In genomic region chr2:32965523-32966171, GRCh38 we compare ENCODE assay signal across 18 cellular contexts. TPM values are rescaled to one million over a fixed set of nuclear protein-coding genes. Genes with fewer than 3 reads are reported as not detected.
DNase-seq lines count a peak whose midpoint lies in the region; ATAC-seq and TF ChIP-seq lines count a peak whose summit lies in the region.
"Had no signal": no experiment of that assay in that cellular context is flagged by ENCODE, and none has a peak within 500 bp of the region (broad histone marks: within the 10 kb centered on the region; RNA-seq: fewer than 3 reads in every experiment).

No MANE protein-coding gene starts in this region.

- POLR2A ChIA-PET in RWPE1 (lab: Yijun Ruan, JAX; ENCODE audit: low non-redundant PET), result no interaction called here

- H4K20me1 ChIP-seq in SU-DHL-6 (ENCODE audit: low read depth, low read length), result peaks cover 15% of the 10 kb centered on the region

- ATAC-seq in Right ventricle myocardium superior (ENCODE audit: poor library complexity) (no peak), GM19035 (IDR thresholded peaks at IDR 0.05; ENCODE audit: unreplicated experiment) (no peak)

- H3K9me3 ChIP-seq in cardiac muscle cell (ENCODE audit: low read depth), result no peaks in the 10 kb centered on the region
- H3K9me3 ChIP-seq in SU-DHL-6 (ENCODE audit: insufficient read depth, low read length), result peaks cover 8% of the 10 kb centered on the region; the same call in 1 of the 2 replicates
- no peaks in the 10 kb centered on the region for H3K9me3 ChIP-seq in tibial nerve
- H3K9me3 ChIP-seq: BE2C had no signal

- H3K4me1 ChIP-seq in cardiac muscle cell (ENCODE audit: low read depth), result peaks cover 50% of the 10 kb centered on the region
- peaks cover 0 to 10% (median 0%) of the 10 kb centered on the region in 4 donors for H3K4me1 ChIP-seq in tibial nerve
- H3K4me1 ChIP-seq: BE2C had no signal

- H3K4me3 ChIP-seq in cardiac muscle cell (no peak overlapping the region), SU-DHL-6 (ENCODE audit: insufficient read depth, low read length, poor library complexity, severe bottlenecking) (no peak overlapping the region), tibial nerve (no peak overlapping the region)
- H3K4me3 ChIP-seq: PC-9, SK-N-MC had no signal

- 49 to 54% methylated on average over 2 of the region's 2 CpGs for WGBS in tibial nerve, 2 donors

- no peak overlapping the region for H2AFZ ChIP-seq in SU-DHL-6 (ENCODE audit: low read depth, low read length, severe bottlenecking)
- H2AFZ ChIP-seq: PC-9 had no signal

- H3F3A ChIP-seq in SU-DHL-6 (ENCODE audit: insufficient read depth), result peaks cover 36% of the 10 kb centered on the region; the same call in 1 of the 2 replicates

- intact Hi-C loops in Right ventricle myocardium superior (cut with DNase I), result no loop called here

- H3K4me2 ChIP-seq in SU-DHL-6 (ENCODE audit: low read depth, low read length, poor library complexity, severe bottlenecking), result peak overlapping the region; percentile 20
- H3K4me2 ChIP-seq: PC-9 had no signal

- H3K27ac ChIP-seq in cardiac muscle cell (peak overlapping the region; percentile 57), SU-DHL-6 (ENCODE audit: low read depth, low read length) (peak overlapping the region; percentile 23; the same call in 1 of the 2 replicates), RWPE1 (no peak overlapping the region), tibial nerve (no peak overlapping the region)
- H3K27ac ChIP-seq: PC-9, SK-N-MC had no signal

- no peak overlapping the region for H3K9ac ChIP-seq in SU-DHL-6 (ENCODE audit: low read length)

- TF ChIP-seq CTCF in cardiac muscle cell (IDR thresholded peaks at IDR 0.05; ENCODE audit: low read depth, low read length) (no peak), SU-DHL-6 (IDR thresholded peaks at IDR 0.05; ENCODE audit: insufficient read depth, low read length, poor library complexity, severe bottlenecking) (no peak), RWPE1 (conservative IDR thresholded peaks at IDR 0.05; ENCODE audit: low read depth) (no peak), tibial nerve (IDR thresholded peaks at IDR 0.05) (no peak)

- H3K27me3 ChIP-seq in cardiac muscle cell, result no peaks in the 10 kb centered on the region
- no peaks in the 10 kb centered on the region for H3K27me3 ChIP-seq in SU-DHL-6 (ENCODE audit: low read length)
- H3K27me3 ChIP-seq in tibial nerve, result no peaks in the 10 kb centered on the region
- H3K27me3 ChIP-seq: BE2C had no signal

- peaks cover 100% of the 10 kb centered on the region for H3K79me2 ChIP-seq in SU-DHL-6 (ENCODE audit: insufficient read depth, low read length)

- H3K36me3 ChIP-seq in cardiac muscle cell (no peaks in the 10 kb centered on the region), SU-DHL-6 (ENCODE audit: low read length) (peaks cover 20% of the 10 kb centered on the region), tibial nerve (no peaks in the 10 kb centered on the region)
- H3K36me3 ChIP-seq: BE2C had no signal

- CTCF ChIA-PET in RWPE1 (lab: Yijun Ruan, JAX), result no interaction called here

- DNase-seq in cardiac muscle cell (ENCODE audit: low read depth in 1 of 2, low spot score in 1 of 2) (no peak), Right ventricle myocardium superior (no peak), erythroblast (lab: John Stamatoyannopoulos, UW) (peak; percentile 21 to 44), RWPE1 (ENCODE audit: low spot score) (no peak), tibial nerve (ENCODE audit: low spot score in 2 of 2) (no peak), kidney tubule cell (ENCODE audit: low spot score) (no peak)
- DNase-seq: 8988T; BE2C; CD4-positive, alpha-beta T cell; NCI-H1436 treated with DMSO at 0.1 percent for 48 hours; NCI-H2029 treated with DMSO at 0.1 percent for 48 hours; NCI-H2171 treated with DMSO at 0.1 percent for 48 hours; NCI-H748 treated with DMSO at 0.1 percent for 48 hours had no signal

- H3K9me2 ChIP-seq in SU-DHL-6 (replicated peaks; ENCODE audit: insufficient read depth, low read length), result no peaks in the 10 kb centered on the region

- TF ChIP-seq EP300 in tibial nerve (IDR thresholded peaks at IDR 0.05), result no peak

- TF ChIP-seq POLR2A in erythroblast (IDR thresholded peaks at IDR 0.05; ENCODE audit: low read length), result no peak
- no peak for TF ChIP-seq POLR2A in tibial nerve (IDR thresholded peaks at IDR 0.05)

RNA-seq across cellular contexts. Expression of gene LTBP1, which starts 18.9 kb away (rescaled TPM):
- 423 and 509 TPM in 2 replicates for total RNA-seq in cardiac muscle cell
- polyA plus RNA-seq in cardiac muscle cell, result 216 and 265 TPM in 2 replicates
- 79.9 TPM for total RNA-seq in Right ventricle myocardium superior
- total RNA-seq in tibial nerve, result 10 to 100 TPM; 29.4 to 89.8 (median 50.6) TPM
- polyA plus RNA-seq: IgD-negative memory B cell had no signal

Comparison
In these comparisons a context has a peak if more than half of its experiments do, and no peak if none do; other contexts are left out.
1. DNase-seq: peak in erythroblast (2 of 2); none in cardiac muscle cell (0 of 2), Right ventricle myocardium superior (single experiment), RWPE1 (single experiment), tibial nerve (0 of 2) and kidney tubule cell (single experiment).
2. H3K27ac ChIP-seq: peak in cardiac muscle cell (single experiment) and SU-DHL-6 (single experiment); none in RWPE1 (single experiment) and tibial nerve (0 of 4).